In the genomic region with DNA sequence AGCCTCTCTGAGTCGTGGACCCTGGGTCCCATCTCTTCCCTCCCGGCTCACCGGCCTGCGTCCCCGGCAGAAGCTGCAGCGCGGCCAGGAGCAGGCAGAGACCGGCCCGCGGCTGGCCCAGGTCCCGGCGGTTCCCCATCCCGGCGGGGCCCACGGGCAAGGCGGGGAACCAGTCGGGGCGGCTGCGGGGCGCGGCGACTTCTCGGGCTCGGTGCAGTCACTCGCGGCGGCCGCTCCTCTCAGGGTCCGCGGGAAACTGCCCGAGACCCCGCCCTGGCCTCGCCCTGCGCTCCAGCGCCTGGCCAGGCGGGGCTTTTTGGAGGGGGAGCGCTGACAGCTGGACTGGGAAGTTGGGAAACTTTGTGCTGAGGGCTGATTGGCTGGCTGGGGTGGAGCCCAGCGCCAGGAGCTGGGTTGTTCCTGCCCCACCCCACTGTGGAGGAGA, we compare ENCODE assay signal across 10 cellular contexts. TPM values are rescaled to one million over a fixed set of nuclear protein-coding genes. Genes with fewer than 3 reads are reported as not detected.
DNase-seq lines count a peak whose midpoint lies in the region; ATAC-seq and TF ChIP-seq lines count a peak whose summit lies in the region.
"Had no signal": no experiment of that assay in that cellular context is flagged by ENCODE, and none has a peak within 500 bp of the region (broad histone marks: within the 10 kb centered on the region; RNA-seq: fewer than 3 reads in every experiment).

A gene (minus strand): TSS at position 258 of the 445 bp plus-strand sequence. CDS start 119 bp downstream, at position 139.

- DNase-seq in GM04504 (ENCODE audit: low read depth) = peak; percentile 63
- DNase-seq in breast epithelium (ENCODE audit: low spot score in 2 of 2) = no peak
- DNase-seq in stimulated activated effector memory CD8-positive, alpha-beta T cell treated with anti-CD3 and anti-CD28 coated beads, Interleukin-12 subunit alpha, Interleukin-12 subunit beta, amount 100 ng/mL, for 72 hours (ENCODE audit: low spot score in 2 of 2) = no peak
- DNase-seq in GF-D8 (lab: John Stamatoyannopoulos, UW) = no peak
- DNase-seq in HuH-7.5 (ENCODE audit: low spot score) = no peak

- H3K36me3 Mint-ChIP-seq in stimulated activated effector memory CD8-positive, alpha-beta T cell treated with anti-CD3 and anti-CD28 coated beads, Interleukin-12 subunit alpha, Interleukin-12 subunit beta, amount 100 ng/mL, for 72 hours = peaks cover 16% of the 10 kb centered on the region
- peaks cover 10% of the 10 kb centered on the region for H3K36me3 Mint-ChIP-seq in stimulated activated memory B cell treated with anti-CD40 and anti-IgM and Interleukin-4, amounts not matched to agents 10 μg/mL and 1 μg/mL and 100 μg/mL, for 72 hours

- H3K36me3 ChIP-seq in breast epithelium (no peaks in the 10 kb centered on the region), iPS-20b (ENCODE audit: insufficient read depth, low read depth, low read length) (no peaks in the 10 kb centered on the region)

- peaks cover 3 to 64% of the 10 kb centered on the region in 2 donors for H3K27me3 ChIP-seq in breast epithelium
- peaks cover 55% of the 10 kb centered on the region for H3K27me3 ChIP-seq in iPS-20b (ENCODE audit: insufficient read depth, low read length)

- no peak for TF ChIP-seq CTCF in breast epithelium (IDR thresholded peaks at IDR 0.05)

- H3K27ac Mint-ChIP-seq in stimulated activated effector memory CD8-positive, alpha-beta T cell treated with anti-CD3 and anti-CD28 coated beads, Interleukin-12 subunit alpha, Interleukin-12 subunit beta, amount 100 ng/mL, for 72 hours = no peak within 1 kb of the TSS
- no peak within 1 kb of the TSS for H3K27ac Mint-ChIP-seq in stimulated activated memory B cell treated with anti-CD40 and anti-IgM and Interleukin-4, amounts not matched to agents 10 μg/mL and 1 μg/mL and 100 μg/mL, for 72 hours

- no peaks in the 10 kb centered on the region for H3K9me3 ChIP-seq in breast epithelium
- no peaks in the 10 kb centered on the region for H3K9me3 ChIP-seq in iPS-20b (ENCODE audit: insufficient read depth, low read depth, low read length)

- H3K9ac ChIP-seq in iPS-20b (ENCODE audit: low read depth, low read length) = no peak within 1 kb of the TSS

- no peaks in the 10 kb centered on the region for H3K9me3 Mint-ChIP-seq in stimulated activated effector memory CD8-positive, alpha-beta T cell treated with anti-CD3 and anti-CD28 coated beads, Interleukin-12 subunit alpha, Interleukin-12 subunit beta, amount 100 ng/mL, for 72 hours
- H3K9me3 Mint-ChIP-seq in stimulated activated memory B cell treated with anti-CD40 and anti-IgM and Interleukin-4, amounts not matched to agents 10 μg/mL and 1 μg/mL and 100 μg/mL, for 72 hours = peaks cover 11% of the 10 kb centered on the region

- no peak for TF ChIP-seq POLR2A in breast epithelium (IDR thresholded peaks at IDR 0.05)

- H3K27ac ChIP-seq in breast epithelium = peak within 1 kb of the TSS; percentile 77 to 92
- H3K27ac ChIP-seq in iPS-20b (ENCODE audit: low read length) = no peak within 1 kb of the TSS
- H3K27ac ChIP-seq: epithelial cell of prostate had no signal

- H3K4me1 Mint-ChIP-seq in stimulated activated effector memory CD8-positive, alpha-beta T cell treated with anti-CD3 and anti-CD28 coated beads, Interleukin-12 subunit alpha, Interleukin-12 subunit beta, amount 100 ng/mL, for 72 hours = peaks cover 53% of the 10 kb centered on the region
- H3K4me1 Mint-ChIP-seq in stimulated activated memory B cell treated with anti-CD40 and anti-IgM and Interleukin-4, amounts not matched to agents 10 μg/mL and 1 μg/mL and 100 μg/mL, for 72 hours = peaks cover 17% of the 10 kb centered on the region

- H3K4me1 ChIP-seq in breast epithelium (peaks cover 0 to 5% of the 10 kb centered on the region in 2 donors), iPS-20b (ENCODE audit: insufficient read depth, low read length) (peaks cover 4% of the 10 kb centered on the region)

- peak within 1 kb of the TSS; percentile 60 for H3K4me3 Mint-ChIP-seq in stimulated activated effector memory CD8-positive, alpha-beta T cell treated with anti-CD3 and anti-CD28 coated beads, Interleukin-12 subunit alpha, Interleukin-12 subunit beta, amount 100 ng/mL, for 72 hours
- no peak within 1 kb of the TSS for H3K4me3 Mint-ChIP-seq in stimulated activated memory B cell treated with anti-CD40 and anti-IgM and Interleukin-4, amounts not matched to agents 10 μg/mL and 1 μg/mL and 100 μg/mL, for 72 hours

- ATAC-seq in stimulated activated effector memory CD8-positive, alpha-beta T cell treated with anti-CD3 and anti-CD28 coated beads, Interleukin-12 subunit alpha, Interleukin-12 subunit beta, amount 100 ng/mL, for 72 hours = no peak
- no peak for ATAC-seq in GM19467 (IDR thresholded peaks at IDR 0.05; ENCODE audit: unreplicated experiment)
- no peak for ATAC-seq in stimulated activated memory B cell treated with anti-CD40 and anti-IgM and Interleukin-4, amounts not matched to agents 10 μg/mL and 1 μg/mL and 100 μg/mL, for 72 hours

- H3K4me3 ChIP-seq in breast epithelium (peak within 1 kb of the TSS; percentile 51 to 63 (median 62)), iPS-20b (ENCODE audit: low read length) (peak within 1 kb of the TSS; percentile 27)

- intact Hi-C loops in breast epithelium (cut with DNase I; ENCODE audit: low total_unique reads) = no loop called here

- peaks cover 95% of the 10 kb centered on the region for H3K27me3 Mint-ChIP-seq in stimulated activated memory B cell treated with anti-CD40 and anti-IgM and Interleukin-4, amounts not matched to agents 10 μg/mL and 1 μg/mL and 100 μg/mL, for 72 hours

RNA-seq across cellular contexts. Expression of the gene that starts here (rescaled TPM):
- 10 to 100 TPM in 2 of 3 donors, 1 to 10 TPM in 1; 4.8 to 32.2 (median 12.5) TPM for total RNA-seq in breast epithelium
- total RNA-seq: HT1080 had no signal
